In genomic region chr2:67938053-67938452, GRCh38 we compare ENCODE assay signal across 19 cellular contexts.
"Had no signal": no experiment of that assay in that cellular context is flagged by ENCODE, and none has a peak within 500 bp of the region (broad histone marks: within the 10 kb centered on the region; RNA-seq: fewer than 3 reads in every experiment).

No MANE protein-coding gene starts in this region.

- H3K4me1 Mint-ChIP-seq: brain; nephron progenitor cell; stimulated activated memory B cell treated with anti-CD40 and anti-IgM and Interleukin-4, amounts not matched to agents 10 μg/mL and 1 μg/mL and 100 μg/mL, for 72 hours; WTC11 had no signal

- H3K36me3 ChIP-seq: tibial nerve, uterus had no signal

- H3K4me3 ChIP-seq: tibial nerve, uterus had no signal

- H3K36me3 Mint-ChIP-seq: stimulated activated memory B cell treated with anti-CD40 and anti-IgM and Interleukin-4, amounts not matched to agents 10 μg/mL and 1 μg/mL and 100 μg/mL, for 72 hours had no signal

- DNase-seq: activated CD4-positive, alpha-beta T cell treated with anti-CD3 and anti-CD28 coated beads for 48 hours; activated CD8-positive, alpha-beta memory T cell treated with anti-CD3 and anti-CD28 coated beads, Interleukin-2, amount 50 U/mL, for 48 hours; activated CD8-positive, alpha-beta T cell treated with anti-CD3 and anti-CD28 coated beads, Interleukin-2, amount 10 ng/mL, durations not matched to agents 7 days and 5 days; activated gamma-delta T cell; activated T-cell treated with anti-CD3 and anti-CD28 coated beads, Interleukin-2, amount 50 U/mL, for 72 hours; effector memory CD8-positive, alpha-beta T cell; hippocampal formation; left ventricle myocardium superior; nephron progenitor cell; stimulated activated CD4-positive, alpha-beta T cell treated with anti-CD3 and anti-CD28 coated beads, Interleukin-2, amount 100 ng/mL, for 24 hours; T-helper 2 cell; uterus had no signal

- H3K4me1 ChIP-seq: tibial nerve, uterus had no signal

- H3K27ac Mint-ChIP-seq: activated CD8-positive, alpha-beta T cell treated with anti-CD3 and anti-CD28 coated beads, Interleukin-2, amount 10 ng/mL, durations not matched to agents 7 days and 5 days; activated naive CD4-positive, alpha-beta T cell treated with anti-CD3 and anti-CD28 coated beads, Interleukin-2, amount 50 U/mL, for 72 hours; activated T-cell treated with anti-CD3 and anti-CD28 coated beads, Interleukin-2, amount 50 U/mL, for 72 hours; dendritic cell treated with granulocyte-macrophage colony-stimulating factor and Interleukin-4, amounts not matched to agents 40 ng/mL and 50 ng/mL, for 4 days; effector memory CD8-positive, alpha-beta T cell; stimulated activated memory B cell treated with anti-CD40 and anti-IgM and Interleukin-4, amounts not matched to agents 10 μg/mL and 1 μg/mL and 100 μg/mL, for 72 hours; WTC11 had no signal

- H3K27me3 Mint-ChIP-seq: dendritic cell treated with granulocyte-macrophage colony-stimulating factor and Interleukin-4, amounts not matched to agents 40 ng/mL and 50 ng/mL, for 4 days had no signal

- H3K9me3 ChIP-seq: tibial nerve, uterus had no signal

- H3K4me3 Mint-ChIP-seq: activated CD8-positive, alpha-beta T cell treated with anti-CD3 and anti-CD28 coated beads, Interleukin-2, amount 10 ng/mL, durations not matched to agents 7 days and 5 days; activated T-cell treated with anti-CD3 and anti-CD28 coated beads, Interleukin-2, amount 50 U/mL, for 72 hours; brain; dendritic cell treated with granulocyte-macrophage colony-stimulating factor and Interleukin-4, amounts not matched to agents 40 ng/mL and 50 ng/mL, for 4 days; effector memory CD8-positive, alpha-beta T cell; nephron progenitor cell; stimulated activated memory B cell treated with anti-CD40 and anti-IgM and Interleukin-4, amounts not matched to agents 10 μg/mL and 1 μg/mL and 100 μg/mL, for 72 hours; WTC11 had no signal

- H3K27me3 ChIP-seq: tibial nerve, uterus had no signal

- H3K27ac ChIP-seq: epithelial cell of prostate, tibial nerve, uterus had no signal
